Comparison of ENCODE assay signal across 11 cellular contexts in genomic region chr2:30559544-30559943, GRCh38.
"Had no signal": no experiment of that assay in that cellular context is flagged by ENCODE, and none has a peak within 500 bp of the region (broad histone marks: within the 10 kb centered on the region; RNA-seq: fewer than 3 reads in every experiment).

No MANE protein-coding gene starts in this region.

- ATAC-seq: GM23338, HCT116 had no signal

- FAIRE-seq: H1, H54 had no signal

- H3K4me1 ChIP-seq: HAP-1 had no signal

- H3K4me2 ChIP-seq: GM23338 had no signal

- H3K4me3 Mint-ChIP-seq: GM23338, H9, HFFc6 had no signal

- H3K27ac Mint-ChIP-seq: GM23338, HFFc6 had no signal

- H3K9ac ChIP-seq: GM23248 had no signal

- H3K27ac ChIP-seq: GM23248 had no signal

- H3K9me3 ChIP-seq: HAP-1 had no signal

- H3K9me3 Mint-ChIP-seq: GM23338, H9, HFFc6 had no signal

- DNase-seq: GM23248, GOT3, H7, H9, HCEC 1CT, HFFc6 had no signal

- H2AFZ ChIP-seq: GM23248, GM23338 had no signal

- H3K4me3 ChIP-seq: GM23248, GM23338, HAP-1 had no signal

- H3K4me1 Mint-ChIP-seq: H9 had no signal
